In genomic region chr6:89819336-89820130, GRCh38 we compare ENCODE assay signal across 8 cellular contexts. TPM values are rescaled to one million over a fixed set of nuclear protein-coding genes. Genes with fewer than 3 reads are reported as not detected.
DNase-seq lines count a peak whose midpoint lies in the region; ATAC-seq and TF ChIP-seq lines count a peak whose summit lies in the region.

Gene MDN1, minus strand, starts transcription at chr6:89819794. Its CDS starts 187 bp downstream, at chr6:89819607.

- no peaks in the 10 kb centered on the region for H3K27me3 Mint-ChIP-seq in IgD-negative memory B cell

- peaks cover 26% of the 10 kb centered on the region for H3K4me1 ChIP-seq in mononuclear cell (ENCODE audit: insufficient read depth, low read length)

- peak within 1 kb of the TSS; percentile 97 to 100 (median 97) for H3K4me3 Mint-ChIP-seq in IgD-negative memory B cell

- peak within 1 kb of the TSS; percentile 87 for H3K4me3 ChIP-seq in epithelial cell of esophagus (ENCODE audit: low read length)
- peak within 1 kb of the TSS; percentile 65 for H3K4me3 ChIP-seq in mononuclear cell (ENCODE audit: low read length)

- peak within 1 kb of the TSS; percentile 82 to 97 (median 92) for H3K27ac Mint-ChIP-seq in IgD-negative memory B cell

- no peaks in the 10 kb centered on the region for H3K9me3 Mint-ChIP-seq in IgD-negative memory B cell

- DNase-seq in DMS114 treated with DMSO at 0.1 percent for 48 hours (lab: John Stamatoyannopoulos, UW; ENCODE audit: unreplicated experiment) = peak; percentile 87
- peak; percentile 72 for DNase-seq in OCI-M2 (lab: John Stamatoyannopoulos, UW; ENCODE audit: unreplicated experiment)
- DNase-seq in activated T-cell treated with anti-CD3 and anti-CD28 coated beads for 4 hours = peak; percentile 79
- peak; percentile 98 for DNase-seq in epithelial cell of esophagus (ENCODE audit: low read depth)
- DNase-seq in stimulated activated CD8-positive, alpha-beta memory T cell treated with anti-CD3 and anti-CD28 coated beads, Interleukin-4, amount 100 ng/mL, for 1 hour (ENCODE audit: low read depth in 2 of 2, low spot score in 1 of 2) = peak; percentile 63 to 76

- no peaks in the 10 kb centered on the region for H3K9me3 ChIP-seq in mononuclear cell (ENCODE audit: low read depth, low read length)

- H3K27me3 ChIP-seq in mononuclear cell (ENCODE audit: insufficient read depth, low read length) = no peaks in the 10 kb centered on the region

- no peak for TF ChIP-seq CTCF in epithelial cell of esophagus (IDR thresholded peaks at IDR 0.05; ENCODE audit: insufficient read depth, low read depth, low read length, missing control alignments)

- no peaks in the 10 kb centered on the region for H3K36me3 Mint-ChIP-seq in IgD-negative memory B cell

- peak; percentile 96 for ATAC-seq in GM21529 (IDR thresholded peaks at IDR 0.05; ENCODE audit: unreplicated experiment)

- peaks cover 15 to 28% (median 24%) of the 10 kb centered on the region in 3 donors for H3K4me1 Mint-ChIP-seq in IgD-negative memory B cell

RNA-seq across cellular contexts. Expression of gene MDN1, which starts in this region (rescaled TPM):
- polyA plus RNA-seq in IgD-negative memory B cell = 7.9 TPM
- 30.7 TPM for total RNA-seq in mononuclear cell

Comparison
In these comparisons a context has a peak if more than half of its experiments do, and no peak if none do; other contexts are left out.
1. Peak in every context shown above with its lines: DNase-seq, ATAC-seq and H3K4me3 ChIP-seq.